Comparison of ENCODE assay signal across 10 cellular contexts in the genomic region with DNA sequence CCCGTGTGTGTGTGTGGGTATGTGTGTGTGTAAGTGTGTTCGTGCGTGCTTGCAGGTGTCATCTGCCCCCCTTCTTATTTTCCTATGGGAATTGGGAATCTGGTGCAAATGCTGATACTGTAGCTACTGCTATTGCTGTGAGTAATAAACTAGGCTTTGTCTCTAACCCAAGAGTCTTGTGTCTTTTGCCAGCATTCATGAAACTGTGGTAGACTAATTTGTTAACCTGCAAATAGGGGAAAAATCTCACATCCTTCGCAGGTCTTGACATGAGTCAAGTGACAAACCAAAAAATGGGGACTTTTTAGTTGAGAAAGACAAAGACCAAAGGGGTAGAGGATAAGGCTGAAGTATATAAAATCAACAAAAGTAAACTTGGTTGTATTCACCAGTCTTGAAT. TPM values are rescaled to one million over a fixed set of nuclear protein-coding genes. Genes with fewer than 3 reads are reported as not detected.
DNase-seq lines count a peak whose midpoint lies in the region; ATAC-seq lines count a peak whose summit lies in the region.
"Had no signal": no experiment of that assay in that cellular context is flagged by ENCODE, and none has a peak within 500 bp of the region (broad histone marks: within the 10 kb centered on the region; RNA-seq: fewer than 3 reads in every experiment).

No MANE protein-coding gene starts in this region.

- ATAC-seq in GM18870 (IDR thresholded peaks at IDR 0.05; ENCODE audit: unreplicated experiment): peak; percentile 63
- peak; percentile 74 for ATAC-seq in HG02571 (IDR thresholded peaks at IDR 0.05; ENCODE audit: unreplicated experiment)
- ATAC-seq in HG03558 (IDR thresholded peaks at IDR 0.05; ENCODE audit: extremely low read depth, unreplicated experiment): peak; percentile 55
- ATAC-seq in natural killer cell treated with Interleukin-12 subunit alpha and Interleukin-12 subunit beta and Interleukin-15 and Interleukin-18, amount 100 ng/mL, for 72 hours: peak; percentile 77 to 82

- H3K4me3 Mint-ChIP-seq in natural killer cell treated with Interleukin-12 subunit alpha and Interleukin-12 subunit beta and Interleukin-15 and Interleukin-18, amount 100 ng/mL, for 72 hours: peak overlapping the region; percentile 87
- H3K4me3 Mint-ChIP-seq: IgD-negative memory B cell had no signal

- H3K9me3 Mint-ChIP-seq in natural killer cell treated with Interleukin-12 subunit alpha and Interleukin-12 subunit beta and Interleukin-15 and Interleukin-18, amount 100 ng/mL, for 72 hours: no peaks in the 10 kb centered on the region
- H3K9me3 Mint-ChIP-seq: IgD-negative memory B cell had no signal

- H3K27me3 Mint-ChIP-seq in natural killer cell treated with Interleukin-12 subunit alpha and Interleukin-12 subunit beta and Interleukin-15 and Interleukin-18, amount 100 ng/mL, for 72 hours: no peaks in the 10 kb centered on the region
- H3K27me3 Mint-ChIP-seq: IgD-negative memory B cell had no signal

- peaks cover 73 to 93% of the 10 kb centered on the region in 2 donors for H3K4me1 Mint-ChIP-seq in natural killer cell treated with Interleukin-12 subunit alpha and Interleukin-12 subunit beta and Interleukin-15 and Interleukin-18, amount 100 ng/mL, for 72 hours (ENCODE audit: low read depth in 2 of 2)

- DNase-seq in natural killer cell treated with Interleukin-12 subunit alpha and Interleukin-12 subunit beta and Interleukin-15 and Interleukin-18, amount 100 ng/mL, for 72 hours (ENCODE audit: low spot score): no peak
- DNase-seq in NCI-H345 treated with DMSO at 0.1 percent for 48 hours (lab: John Stamatoyannopoulos, UW; ENCODE audit: unreplicated experiment): no peak
- no peak for DNase-seq in iPS-NIHi11 (ENCODE audit: low spot score)
- DNase-seq in NCI-H2107 treated with DMSO at 0.1 percent for 48 hours (lab: John Stamatoyannopoulos, UW; ENCODE audit: unreplicated experiment): no peak
- DNase-seq in cardiac septum (ENCODE audit: low spot score): no peak
- DNase-seq: activated CD8-positive, alpha-beta memory T cell treated with anti-CD3 and anti-CD28 coated beads for 24 hours had no signal

- peaks cover 33% of the 10 kb centered on the region for H3K36me3 Mint-ChIP-seq in natural killer cell treated with Interleukin-12 subunit alpha and Interleukin-12 subunit beta and Interleukin-15 and Interleukin-18, amount 100 ng/mL, for 72 hours

- intact Hi-C loops in cardiac septum (cut with DNase I): no loop called here

- H3K27ac Mint-ChIP-seq in natural killer cell treated with Interleukin-12 subunit alpha and Interleukin-12 subunit beta and Interleukin-15 and Interleukin-18, amount 100 ng/mL, for 72 hours: peak overlapping the region; percentile 99 to 100
- H3K27ac Mint-ChIP-seq: IgD-negative memory B cell had no signal

RNA-seq across cellular contexts. Expression of a gene that starts 57.9 kb away (rescaled TPM):
- total RNA-seq in natural killer cell treated with Interleukin-12 subunit alpha and Interleukin-12 subunit beta and Interleukin-15 and Interleukin-18, amount 100 ng/mL, for 72 hours: 10 to 100 TPM; 31.1 to 62.6 TPM
- 11.9 TPM for total RNA-seq in cardiac septum
